In the genomic region with DNA sequence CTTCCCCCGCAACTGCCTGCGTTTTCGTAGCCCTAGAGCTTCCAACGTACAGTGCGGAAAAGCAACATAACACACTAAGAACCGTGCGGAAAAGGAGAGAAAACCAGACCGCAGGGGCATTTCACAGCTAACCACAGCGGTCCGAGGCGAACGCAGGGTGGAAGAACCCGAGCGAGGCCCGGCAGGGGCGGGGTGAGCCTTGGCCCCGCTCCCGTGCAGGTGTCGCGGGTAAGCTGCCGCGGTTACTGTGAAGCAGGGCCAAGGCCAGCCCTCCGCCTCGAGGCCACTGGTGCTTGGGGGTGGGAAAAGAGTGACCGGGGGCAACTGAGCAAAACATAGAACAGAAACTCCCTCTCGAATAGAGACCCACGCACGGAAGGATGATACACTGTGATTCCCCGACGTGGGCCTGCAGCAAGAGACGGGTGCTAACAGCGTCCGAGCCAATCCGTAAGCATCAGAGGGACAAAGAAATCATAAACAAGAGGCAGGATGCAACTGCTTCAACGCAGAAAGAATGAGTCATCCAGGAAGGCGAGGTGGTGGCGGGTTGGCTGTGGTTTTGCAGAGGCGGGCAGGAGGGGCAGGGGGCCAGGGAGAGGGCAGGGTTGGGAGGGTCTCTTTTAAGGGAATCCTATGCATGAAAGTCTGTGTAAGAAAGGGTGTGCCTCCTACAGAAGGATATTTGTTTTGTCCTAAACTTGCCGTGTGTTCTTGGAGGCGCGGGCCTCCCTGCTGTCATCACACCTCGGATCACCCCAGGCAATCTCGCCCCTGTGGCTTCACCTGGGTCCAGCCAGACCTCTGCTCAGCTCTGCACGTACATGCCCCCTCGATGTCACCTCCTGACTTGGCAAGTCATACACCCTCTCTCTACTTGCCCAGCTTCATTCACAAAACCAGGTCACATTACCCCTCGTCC, we compare ENCODE assay signal across 8 cellular contexts. TPM values are rescaled to one million over a fixed set of nuclear protein-coding genes. Genes with fewer than 3 reads are reported as not detected.
DNase-seq lines count a peak whose midpoint lies in the region; ATAC-seq and TF ChIP-seq lines count a peak whose summit lies in the region.

No MANE protein-coding gene starts in this region.

- in situ Hi-C loops in mammary epithelial cell (cut with MboI; ENCODE audit: low sequenced_read_pairs in 2 of 2) = no loop called here

- no peak overlapping the region for H3K27ac ChIP-seq in mammary epithelial cell (ENCODE audit: insufficient read depth, low read depth, low read length)

- H3K4me1 ChIP-seq in mammary epithelial cell (ENCODE audit: insufficient read depth, low read length) = peaks cover 10% of the 10 kb centered on the region

- no peak for TF ChIP-seq CTCF in mammary epithelial cell (conservative IDR thresholded peaks at IDR 0.05 in 1 of 2, IDR thresholded peaks at IDR 0.05 in 1 of 2; ENCODE audit: extremely low read depth in 1 of 2, insufficient read depth in 1 of 2, low read depth in 1 of 2, low read length in 2 of 2)
- no peak for TF ChIP-seq CTCF in endothelial cell (IDR thresholded peaks at IDR 0.05; ENCODE audit: unreplicated experiment)

- peaks cover 10% of the 10 kb centered on the region for H3K4me1 Mint-ChIP-seq in endothelial cell (ENCODE audit: unreplicated experiment)

- H3K9me3 Mint-ChIP-seq in endothelial cell (ENCODE audit: unreplicated experiment) = no peaks in the 10 kb centered on the region

- H3K4me3 Mint-ChIP-seq in endothelial cell (ENCODE audit: unreplicated experiment) = no peak overlapping the region

- H3K4me2 ChIP-seq in mammary epithelial cell (ENCODE audit: insufficient read depth, low read depth, low read length) = peak overlapping the region; percentile 48

- WGBS in mammary epithelial cell (ENCODE audit: low coverage, missing lambda C conversion rate) = 65% methylated on average over 25 of the region's 46 CpGs

- BruUV-seq in mammary epithelial cell (replicated peaks; lab: Mats Ljungman, UMichigan) = no TSS peak

- H2AFZ ChIP-seq in mammary epithelial cell (ENCODE audit: low read depth, low read length) = peak overlapping the region; percentile 46

- no peaks in the 10 kb centered on the region for H4K20me1 ChIP-seq in mammary epithelial cell (ENCODE audit: insufficient read depth, low read length)

- DNase-seq in AG20443 (ENCODE audit: low spot score) = peak; percentile 45
- peak; percentile 31 for DNase-seq in KG1 (lab: John Stamatoyannopoulos, UW)
- DNase-seq in T-helper 22 cell (ENCODE audit: low read depth) = peak; percentile 52
- DNase-seq in mammary epithelial cell = peak; percentile 61
- peak; percentile 52 for DNase-seq in sciatic nerve (ENCODE audit: low spot score)
- no peak for DNase-seq in endothelial cell (ENCODE audit: low spot score)

- no peak overlapping the region for H3K4me3 ChIP-seq in mammary epithelial cell (replicated peaks in 1 of 3; ENCODE audit: insufficient read depth in 1 of 3, low read depth in 2 of 3, low read length in 3 of 3)

- CTCF ChIA-PET in mammary epithelial cell (lab: Charles Lee; ENCODE audit: low non-redundant PET) = no interaction called here

- H3K36me3 ChIP-seq in mammary epithelial cell (ENCODE audit: insufficient read depth, low read length) = no peaks in the 10 kb centered on the region

- H3K27ac Mint-ChIP-seq in endothelial cell (ENCODE audit: unreplicated experiment) = no peak overlapping the region

- dilution Hi-C loops in mammary epithelial cell (cut with HindIII; ENCODE audit: low sequenced_read_pairs) = no loop called here

- ATAC-seq in GM19467 (IDR thresholded peaks at IDR 0.05; ENCODE audit: unreplicated experiment) = peak; percentile 60
- ATAC-seq in sciatic nerve = no peak
- ATAC-seq in GM18502 (IDR thresholded peaks at IDR 0.05; ENCODE audit: poor library complexity, unreplicated experiment) = no peak

- no peaks in the 10 kb centered on the region for H3K79me2 ChIP-seq in mammary epithelial cell (ENCODE audit: insufficient read depth, low read length)

- no peaks in the 10 kb centered on the region for H3K27me3 ChIP-seq in mammary epithelial cell (ENCODE audit: insufficient read depth, low read length)

- no peaks in the 10 kb centered on the region for H3K36me3 Mint-ChIP-seq in endothelial cell (ENCODE audit: low read depth, unreplicated experiment)

- peaks cover 2% of the 10 kb centered on the region for H3K27me3 Mint-ChIP-seq in endothelial cell (ENCODE audit: unreplicated experiment)

- intact Hi-C loops in mammary epithelial cell (cut with micrococcal nuclease) = no loop called here
- intact Hi-C loops in sciatic nerve (cut with DNase I) = no loop called here

- H3K9me3 ChIP-seq in mammary epithelial cell (replicated peaks; ENCODE audit: insufficient read depth, low read length) = no peaks in the 10 kb centered on the region

- H3K9ac ChIP-seq in mammary epithelial cell (ENCODE audit: insufficient read depth, low read length) = no peak overlapping the region

RNA-seq across cellular contexts. Expression of a gene that starts 7.3 kb away (rescaled TPM):
- total RNA-seq in mammary epithelial cell (under 1 TPM in 1 of 2 donors, not detected in 1; 0.68 TPM), sciatic nerve (4.0 TPM), endothelial cell (ENCODE audit: unreplicated experiment) (1.8 TPM)
- 0.25 TPM for polyA plus RNA-seq in mammary epithelial cell
- polyA minus RNA-seq in mammary epithelial cell = 5.8 TPM
